Comparison of ENCODE assay signal across 9 cellular contexts in genomic region chr3:9257092-9257491, GRCh38.
"Had no signal": no experiment of that assay in that cellular context is flagged by ENCODE, and none has a peak within 500 bp of the region (broad histone marks: within the 10 kb centered on the region; RNA-seq: fewer than 3 reads in every experiment).

No MANE protein-coding gene starts in this region.

- H3K36me3 ChIP-seq: HAP-1 had no signal

- H3K9me3 ChIP-seq: HAP-1 had no signal

- H2AFZ ChIP-seq: GM23248, GM23338 had no signal

- H3K9ac ChIP-seq: GM23248 had no signal

- H3K27ac ChIP-seq: GM23248 had no signal

- H3K4me2 ChIP-seq: GM23338 had no signal

- H3K4me3 Mint-ChIP-seq: GM23338, HFFc6 had no signal

- H3K27ac Mint-ChIP-seq: GM23338, HFFc6 had no signal

- H3K4me3 ChIP-seq: GM23248, GM23338, HAP-1 had no signal

- H3K4me1 ChIP-seq: HAP-1 had no signal

- DNase-seq: GM23248, GOT3, H7, HCEC 1CT, HFFc6 had no signal

- ATAC-seq: GM23338 had no signal

- FAIRE-seq: H1, H54 had no signal
